In the genomic region with DNA sequence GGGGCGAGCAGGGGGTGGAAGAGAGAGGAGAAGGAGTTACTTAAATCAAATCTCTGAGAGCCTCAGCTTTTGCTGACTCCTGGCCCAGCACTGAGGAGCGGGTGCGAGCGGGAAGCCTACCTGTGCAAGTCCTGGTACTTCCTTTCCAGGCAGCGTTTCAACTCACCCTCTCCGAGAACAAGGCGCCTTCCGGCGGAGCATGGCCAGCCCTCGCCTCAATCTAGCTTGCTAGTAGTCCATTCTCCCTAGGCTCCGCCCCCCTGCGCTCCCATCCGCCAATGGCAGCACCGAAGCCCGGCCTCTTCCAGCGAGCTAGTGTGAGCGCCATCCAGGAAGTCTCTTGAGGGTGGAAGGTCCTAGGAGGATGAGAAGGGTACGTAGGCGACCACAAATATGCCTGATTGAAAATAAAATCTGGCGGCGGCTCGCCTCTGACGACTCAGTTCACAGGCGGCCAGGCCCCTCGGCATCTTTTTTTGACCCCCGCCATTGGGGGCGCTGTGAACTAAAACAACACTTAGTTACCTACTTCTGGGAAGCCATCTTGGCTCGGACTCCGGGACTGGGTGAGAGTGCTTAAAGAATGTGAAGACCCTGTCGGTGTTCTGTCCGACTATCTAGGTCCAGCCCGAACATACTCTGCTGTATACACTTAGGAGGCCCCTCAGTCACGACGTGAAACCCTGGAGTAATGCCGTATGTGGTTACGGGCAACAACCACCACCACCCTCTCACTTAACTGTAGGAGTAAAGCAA, we compare ENCODE assay signal across 8 cellular contexts. TPM values are rescaled to one million over a fixed set of nuclear protein-coding genes. Genes with fewer than 3 reads are reported as not detected.
DNase-seq lines count a peak whose midpoint lies in the region; ATAC-seq and TF ChIP-seq lines count a peak whose summit lies in the region.

A gene with protein sequence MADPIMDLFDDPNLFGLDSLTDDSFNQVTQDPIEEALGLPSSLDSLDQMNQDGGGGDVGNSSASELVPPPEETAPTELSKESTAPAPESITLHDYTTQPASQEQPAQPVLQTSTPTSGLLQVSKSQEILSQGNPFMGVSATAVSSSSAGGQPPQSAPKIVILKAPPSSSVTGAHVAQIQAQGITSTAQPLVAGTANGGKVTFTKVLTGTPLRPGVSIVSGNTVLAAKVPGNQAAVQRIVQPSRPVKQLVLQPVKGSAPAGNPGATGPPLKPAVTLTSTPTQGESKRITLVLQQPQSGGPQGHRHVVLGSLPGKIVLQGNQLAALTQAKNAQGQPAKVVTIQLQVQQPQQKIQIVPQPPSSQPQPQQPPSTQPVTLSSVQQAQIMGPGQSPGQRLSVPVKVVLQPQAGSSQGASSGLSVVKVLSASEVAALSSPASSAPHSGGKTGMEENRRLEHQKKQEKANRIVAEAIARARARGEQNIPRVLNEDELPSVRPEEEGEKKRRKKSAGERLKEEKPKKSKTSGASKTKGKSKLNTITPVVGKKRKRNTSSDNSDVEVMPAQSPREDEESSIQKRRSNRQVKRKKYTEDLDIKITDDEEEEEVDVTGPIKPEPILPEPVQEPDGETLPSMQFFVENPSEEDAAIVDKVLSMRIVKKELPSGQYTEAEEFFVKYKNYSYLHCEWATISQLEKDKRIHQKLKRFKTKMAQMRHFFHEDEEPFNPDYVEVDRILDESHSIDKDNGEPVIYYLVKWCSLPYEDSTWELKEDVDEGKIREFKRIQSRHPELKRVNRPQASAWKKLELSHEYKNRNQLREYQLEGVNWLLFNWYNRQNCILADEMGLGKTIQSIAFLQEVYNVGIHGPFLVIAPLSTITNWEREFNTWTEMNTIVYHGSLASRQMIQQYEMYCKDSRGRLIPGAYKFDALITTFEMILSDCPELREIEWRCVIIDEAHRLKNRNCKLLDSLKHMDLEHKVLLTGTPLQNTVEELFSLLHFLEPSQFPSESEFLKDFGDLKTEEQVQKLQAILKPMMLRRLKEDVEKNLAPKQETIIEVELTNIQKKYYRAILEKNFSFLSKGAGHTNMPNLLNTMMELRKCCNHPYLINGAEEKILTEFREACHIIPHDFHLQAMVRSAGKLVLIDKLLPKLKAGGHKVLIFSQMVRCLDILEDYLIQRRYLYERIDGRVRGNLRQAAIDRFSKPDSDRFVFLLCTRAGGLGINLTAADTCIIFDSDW (N-terminal part only) (minus strand): TSS at position 212 of the 756 bp plus-strand sequence. CDS start 24,480 bp downstream, outside the sequence.

- intact Hi-C loops in naive thymus-derived CD4-positive, alpha-beta T cell (cut with micrococcal nuclease), result loop anchor here (1.0 to 10.0 kb wide), 17 partner anchors 19 to 1469 kb away; partner anchors contain the start of genes HNRNPC (in 2 of the 2), METTL3 (in 2 of the 2), SUPT16H (in 2 of the 2) and TOX4 (in 2 of the 2)

- peaks cover 7% of the 10 kb centered on the region; the same call in 1 of the 2 replicates for H4K20me1 ChIP-seq in DOHH2 (ENCODE audit: control insufficient read depth, insufficient read depth, low read depth, low read length)

- peaks cover 24% of the 10 kb centered on the region for H3K4me1 ChIP-seq in DOHH2 (ENCODE audit: control insufficient read depth, low read length)
- peaks cover 17 to 21% of the 10 kb centered on the region in 2 donors for H3K4me1 ChIP-seq in naive thymus-derived CD4-positive, alpha-beta T cell (ENCODE audit: control insufficient read depth in 2 of 2, insufficient read depth in 2 of 2, low read length in 2 of 2)

- peak within 1 kb of the TSS; percentile 96 to 100 (median 99) for H3K27ac Mint-ChIP-seq in naive thymus-derived CD4-positive, alpha-beta T cell

- H3K4me2 ChIP-seq in DOHH2 (ENCODE audit: low read length), result peak within 1 kb of the TSS; percentile 91

- no peaks in the 10 kb centered on the region for H3K9me3 Mint-ChIP-seq in naive thymus-derived CD4-positive, alpha-beta T cell

- peak within 1 kb of the TSS; percentile 88 for H3K4me3 ChIP-seq in DOHH2 (ENCODE audit: low read length)
- H3K4me3 ChIP-seq in naive thymus-derived CD4-positive, alpha-beta T cell (ENCODE audit: low read length), result peak within 1 kb of the TSS; percentile 91

- H3K79me2 ChIP-seq in DOHH2 (ENCODE audit: control insufficient read depth, low read length), result peaks cover 48% of the 10 kb centered on the region

- DNase-seq in Kasumi-1 (lab: John Stamatoyannopoulos, UW) (peak; percentile 99 to 100), RPMI7951 (ENCODE audit: low read depth) (peak; percentile 99), fibroblast of gingiva (ENCODE audit: low read depth) (peak; percentile 100)
- DNase-seq in activated T-helper 1 cell treated with anti-CD3 and anti-CD28 coated beads, Interleukin-2, amount 50 U/mL, for 16 hours (ENCODE audit: low read depth in 1 of 2, low spot score in 1 of 2), result peak; percentile 96 to 99
- peak; percentile 95 to 100 (median 100) for DNase-seq in naive thymus-derived CD4-positive, alpha-beta T cell
- DNase-seq in stimulated activated naive CD4-positive, alpha-beta T cell (lab: John Stamatoyannopoulos, UW), result peak; percentile 98 to 100 (median 99)

- peak; percentile 78 for TF ChIP-seq CTCF in DOHH2 (IDR thresholded peaks at IDR 0.05; ENCODE audit: low read depth, low read length, poor library complexity, severe bottlenecking)

- peaks cover 18 to 48% (median 41%) of the 10 kb centered on the region in 7 donors for H3K4me1 Mint-ChIP-seq in naive thymus-derived CD4-positive, alpha-beta T cell

- POLR2A ChIA-PET in naive thymus-derived CD4-positive, alpha-beta T cell (lab: Charles Lee), result interaction anchor here (0.6 to 5.6 kb wide), 17 partner anchors 9 to 1551 kb away, joined by 3 to 123 read pairs (median 5); partner anchors contain the start of genes METTL3, RAB2B, SALL2 and SUPT16H

- H3K4me3 Mint-ChIP-seq in naive thymus-derived CD4-positive, alpha-beta T cell, result peak within 1 kb of the TSS; percentile 89 to 100 (median 98)

- no peaks in the 10 kb centered on the region for H3K27me3 ChIP-seq in DOHH2 (ENCODE audit: control insufficient read depth, low read length)
- H3K27me3 ChIP-seq in naive thymus-derived CD4-positive, alpha-beta T cell (ENCODE audit: control insufficient read depth in 2 of 2, insufficient read depth in 2 of 2, low read length in 2 of 2), result no peaks in the 10 kb centered on the region

- peak; percentile 95 for ATAC-seq in GM21825 (IDR thresholded peaks at IDR 0.05; ENCODE audit: unreplicated experiment)
- peak; percentile 98 for ATAC-seq in naive thymus-derived CD4-positive, alpha-beta T cell

- H3F3A ChIP-seq in DOHH2 (ENCODE audit: control insufficient read depth, insufficient read depth), result peaks cover 15% of the 10 kb centered on the region; the same call in 1 of the 2 replicates

- no peaks in the 10 kb centered on the region for H3K9me2 ChIP-seq in DOHH2 (replicated peaks; ENCODE audit: control insufficient read depth, low read length)

- CTCF ChIA-PET in naive thymus-derived CD4-positive, alpha-beta T cell (lab: Charles Lee), result interaction anchor here (0.6 to 2.4 kb wide), 14 partner anchors 9 to 69 kb away, joined by 3 to 18 read pairs (median 3); partner anchors contain the start of genes METTL3, RAB2B and TOX4

- H3K27ac ChIP-seq in DOHH2 (ENCODE audit: low read depth, low read length), result peak within 1 kb of the TSS; percentile 75
- peak within 1 kb of the TSS; percentile 94 for H3K27ac ChIP-seq in naive thymus-derived CD4-positive, alpha-beta T cell (ENCODE audit: low read depth, low read length)

- no peaks in the 10 kb centered on the region for H3K9me3 ChIP-seq in DOHH2 (ENCODE audit: control insufficient read depth, insufficient read depth, low read length)
- H3K9me3 ChIP-seq in naive thymus-derived CD4-positive, alpha-beta T cell (ENCODE audit: control insufficient read depth in 2 of 3, low read length in 3 of 3), result no peaks in the 10 kb centered on the region

- no peaks in the 10 kb centered on the region for H3K27me3 Mint-ChIP-seq in naive thymus-derived CD4-positive, alpha-beta T cell

- H3K36me3 Mint-ChIP-seq in naive thymus-derived CD4-positive, alpha-beta T cell, result peaks cover 0 to 31% (median 13%) of the 10 kb centered on the region in 5 donors

- H3K36me3 ChIP-seq in DOHH2 (ENCODE audit: control insufficient read depth, low read length), result peaks cover 34% of the 10 kb centered on the region
- H3K36me3 ChIP-seq in naive thymus-derived CD4-positive, alpha-beta T cell (ENCODE audit: control insufficient read depth in 2 of 3, insufficient read depth in 3 of 3, low read length in 3 of 3), result peaks cover 0 to 15% (median 0%) of the 10 kb centered on the region in 3 experiments

RNA-seq across cellular contexts. Expression of the gene that starts here (rescaled TPM):
- total RNA-seq in RPMI7951 (2014; rRNA removed; shearing (Covaris generic)), result 28.6 and 30.4 TPM in 2 replicates
- total RNA-seq in naive thymus-derived CD4-positive, alpha-beta T cell, result 100 to 1,000 TPM; 125 to 143 (median 133) TPM
- 10 to 100 TPM; 39.3 to 50.4 TPM for polyA plus RNA-seq in naive thymus-derived CD4-positive, alpha-beta T cell

Comparison
In these comparisons a context has a peak if more than half of its experiments do, and no peak if none do; other contexts are left out.
1. Peak in every context shown above with its lines: DNase-seq, ATAC-seq, H3K4me3 ChIP-seq and H3K27ac ChIP-seq.